16 cellular contexts compared by ENCODE assay signal in the genomic region with DNA sequence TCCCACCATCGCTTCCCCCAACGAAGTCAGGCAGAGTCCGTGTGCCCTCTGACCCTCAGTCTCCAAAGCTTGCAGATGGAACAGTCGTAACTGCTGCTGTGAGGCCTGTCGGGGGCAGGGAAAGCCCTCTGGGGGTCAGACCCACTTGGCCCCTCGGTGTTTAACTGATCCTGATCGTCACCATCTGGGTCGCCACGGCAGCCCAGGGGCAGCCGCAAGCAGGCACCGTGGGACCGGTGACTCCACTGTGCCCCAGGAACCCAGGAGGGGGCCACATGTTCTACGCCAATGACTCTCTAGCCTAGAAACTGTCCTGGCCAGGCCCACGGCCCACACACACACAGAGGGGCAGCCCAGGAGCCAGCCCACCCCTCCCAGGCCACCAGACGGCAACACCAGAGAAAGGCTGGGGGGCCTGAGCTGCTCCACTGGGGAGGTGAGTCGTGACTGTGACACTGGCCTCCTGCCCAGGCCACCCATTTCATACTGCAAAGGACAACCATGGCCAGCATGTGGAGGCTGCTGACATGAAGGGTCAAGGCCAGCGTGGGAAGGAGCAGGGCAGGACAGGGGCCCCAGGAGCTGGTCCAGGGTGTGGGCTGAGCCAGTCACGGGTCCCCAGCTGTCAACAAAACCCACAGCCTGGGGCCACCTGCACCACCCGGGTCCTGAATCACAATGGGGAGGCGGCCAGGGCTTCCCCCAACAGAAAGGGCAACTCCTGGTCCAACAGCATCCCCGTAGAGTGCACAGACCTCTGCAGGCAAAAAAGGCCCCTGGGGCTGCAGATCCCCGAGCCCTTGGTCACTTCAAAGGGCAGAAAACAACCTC. TPM values are rescaled to one million over a fixed set of nuclear protein-coding genes. Genes with fewer than 3 reads are reported as not detected.
DNase-seq lines count a peak whose midpoint lies in the region; ATAC-seq and TF ChIP-seq lines count a peak whose summit lies in the region.
"Had no signal": no experiment of that assay in that cellular context is flagged by ENCODE, and none has a peak within 500 bp of the region (broad histone marks: within the 10 kb centered on the region; RNA-seq: fewer than 3 reads in every experiment).

No MANE protein-coding gene starts in this region.

- no peak for ATAC-seq in activated CD4-positive, alpha-beta T cell treated with anti-CD3 and anti-CD28 coated beads for 36 hours
- ATAC-seq in activated B cell treated with CpG ODN at 0.5 μM for 24 hours (ENCODE audit: low read depth) (peak; percentile 30), memory B cell (ENCODE audit: low read depth) (peak; percentile 57)
- ATAC-seq: activated T-cell treated with anti-CD3 and anti-CD28 coated beads, Interleukin-2, amount 50 U/mL, for 4 hours had no signal

- CTCF ChIA-PET in activated CD4-positive, alpha-beta T cell treated with anti-CD3 and anti-CD28 coated beads, Interleukin-2, amount 10 ng/mL, durations not matched to agents 7 days and 5 days (lab: Charles Lee), result no interaction called here
- CTCF ChIA-PET in activated CD4-positive, alpha-beta T cell treated with anti-CD3 and anti-CD28 coated beads for 36 hours (lab: Charles Lee), result no interaction called here
- CTCF ChIA-PET in activated B cell treated with CpG ODN at 0.5 μM for 24 hours (lab: Charles Lee), result no interaction called here

- peak overlapping the region; percentile 31 for H3K27ac Mint-ChIP-seq in activated CD4-positive, alpha-beta T cell treated with anti-CD3 and anti-CD28 coated beads, Interleukin-2, amount 10 ng/mL, durations not matched to agents 7 days and 5 days
- no peak overlapping the region for H3K27ac Mint-ChIP-seq in activated CD4-positive, alpha-beta T cell treated with anti-CD3 and anti-CD28 coated beads for 36 hours
- H3K27ac Mint-ChIP-seq in activated B cell treated with CpG ODN at 0.5 μM for 24 hours, result peak overlapping the region; percentile 57
- peak overlapping the region; percentile 80 for H3K27ac Mint-ChIP-seq in memory B cell
- peak overlapping the region; percentile 75 for H3K27ac Mint-ChIP-seq in type B pancreatic cell

- POLR2A ChIA-PET in activated CD4-positive, alpha-beta T cell treated with anti-CD3 and anti-CD28 coated beads, Interleukin-2, amount 10 ng/mL, durations not matched to agents 7 days and 5 days (lab: Charles Lee), result no interaction called here
- POLR2A ChIA-PET in activated CD4-positive, alpha-beta T cell treated with anti-CD3 and anti-CD28 coated beads for 36 hours (lab: Charles Lee), result no interaction called here
- POLR2A ChIA-PET in activated B cell treated with CpG ODN at 0.5 μM for 24 hours (lab: Charles Lee), result interaction anchor here (1.3 to 1.7 kb wide), 2 partner anchors 10 to 14 kb away, joined by 3 to 6 read pairs; no protein-coding TSS in a partner anchor

- DNase-seq in activated CD4-positive, alpha-beta T cell treated with anti-CD3 and anti-CD28 coated beads, Interleukin-2, amount 10 ng/mL, durations not matched to agents 7 days and 5 days, result no peak
- no peak for DNase-seq in activated CD4-positive, alpha-beta T cell treated with anti-CD3 and anti-CD28 coated beads for 36 hours
- DNase-seq in activated B cell treated with CpG ODN at 0.5 μM for 24 hours (no peak), memory B cell (ENCODE audit: low spot score in 2 of 2) (no peak), type B pancreatic cell (ENCODE audit: extremely low spot score, unreplicated experiment) (no peak), cerebellum (ENCODE audit: low spot score) (no peak), DMS153 treated with DMSO at 0.1 percent for 48 hours (lab: John Stamatoyannopoulos, UW; ENCODE audit: unreplicated experiment) (no peak)
- no peak for DNase-seq in activated CD4-positive, CD25-positive, alpha-beta regulatory T cell (lab: John Stamatoyannopoulos, UW)
- DNase-seq: 8988T; activated CD4-positive, alpha-beta T cell treated with anti-CD3 and anti-CD28 coated beads, Interleukin-2, amount 50 U/mL, for 4 hours; activated T-cell treated with anti-CD3 and anti-CD28 coated beads, Interleukin-2, amount 50 U/mL, for 4 hours; CD4-positive, alpha-beta memory T cell; foreskin melanocyte; midbrain; SHP77 treated with DMSO at 0.1 percent for 48 hours; T1000 had no signal

- no peaks in the 10 kb centered on the region for H3K4me1 Mint-ChIP-seq in activated CD4-positive, alpha-beta T cell treated with anti-CD3 and anti-CD28 coated beads, Interleukin-2, amount 10 ng/mL, durations not matched to agents 7 days and 5 days
- no peaks in the 10 kb centered on the region for H3K4me1 Mint-ChIP-seq in activated CD4-positive, alpha-beta T cell treated with anti-CD3 and anti-CD28 coated beads for 36 hours
- peaks cover 91% of the 10 kb centered on the region for H3K4me1 Mint-ChIP-seq in activated B cell treated with CpG ODN at 0.5 μM for 24 hours
- H3K4me1 Mint-ChIP-seq in memory B cell, result peaks cover 69% of the 10 kb centered on the region
- peaks cover 37% of the 10 kb centered on the region for H3K4me1 Mint-ChIP-seq in type B pancreatic cell (ENCODE audit: unreplicated experiment)

- no peaks in the 10 kb centered on the region for H3K9me3 Mint-ChIP-seq in activated CD4-positive, alpha-beta T cell treated with anti-CD3 and anti-CD28 coated beads, Interleukin-2, amount 10 ng/mL, durations not matched to agents 7 days and 5 days
- no peaks in the 10 kb centered on the region for H3K9me3 Mint-ChIP-seq in activated CD4-positive, alpha-beta T cell treated with anti-CD3 and anti-CD28 coated beads for 36 hours (ENCODE audit: low read depth)
- no peaks in the 10 kb centered on the region for H3K9me3 Mint-ChIP-seq in activated B cell treated with CpG ODN at 0.5 μM for 24 hours
- H3K9me3 Mint-ChIP-seq in memory B cell, result no peaks in the 10 kb centered on the region
- no peaks in the 10 kb centered on the region for H3K9me3 Mint-ChIP-seq in type B pancreatic cell
- H3K9me3 Mint-ChIP-seq: activated T-cell treated with anti-CD3 and anti-CD28 coated beads, Interleukin-2, amount 50 U/mL, for 4 hours; CD4-positive, alpha-beta memory T cell had no signal

- no peaks in the 10 kb centered on the region for H3K36me3 Mint-ChIP-seq in activated CD4-positive, alpha-beta T cell treated with anti-CD3 and anti-CD28 coated beads, Interleukin-2, amount 10 ng/mL, durations not matched to agents 7 days and 5 days (ENCODE audit: low read depth)
- no peaks in the 10 kb centered on the region for H3K36me3 Mint-ChIP-seq in activated CD4-positive, alpha-beta T cell treated with anti-CD3 and anti-CD28 coated beads for 36 hours (ENCODE audit: low read depth)
- H3K36me3 Mint-ChIP-seq in activated B cell treated with CpG ODN at 0.5 μM for 24 hours (ENCODE audit: low read depth) (no peaks in the 10 kb centered on the region), memory B cell (no peaks in the 10 kb centered on the region), type B pancreatic cell (peaks cover 3% of the 10 kb centered on the region)
- H3K36me3 Mint-ChIP-seq: CD4-positive, alpha-beta memory T cell had no signal

- intact Hi-C loops in activated CD4-positive, alpha-beta T cell treated with anti-CD3 and anti-CD28 coated beads for 36 hours (cut with DNase I, micrococcal nuclease), result no loop called here
- intact Hi-C loops in activated B cell treated with CpG ODN at 0.5 μM for 24 hours (cut with micrococcal nuclease), result no loop called here

- TF ChIP-seq CTCF in activated B cell treated with CpG ODN at 0.5 μM for 24 hours (IDR thresholded peaks at IDR 0.05) (no peak), type B pancreatic cell (conservative IDR thresholded peaks at IDR 0.05) (no peak)

- H3K4me3 Mint-ChIP-seq in activated CD4-positive, alpha-beta T cell treated with anti-CD3 and anti-CD28 coated beads, Interleukin-2, amount 10 ng/mL, durations not matched to agents 7 days and 5 days, result no peak overlapping the region
- H3K4me3 Mint-ChIP-seq in activated CD4-positive, alpha-beta T cell treated with anti-CD3 and anti-CD28 coated beads for 36 hours, result no peak overlapping the region
- peak overlapping the region; percentile 24 for H3K4me3 Mint-ChIP-seq in activated B cell treated with CpG ODN at 0.5 μM for 24 hours
- peak overlapping the region; percentile 25 for H3K4me3 Mint-ChIP-seq in memory B cell
- no peak overlapping the region for H3K4me3 Mint-ChIP-seq in type B pancreatic cell
- H3K4me3 Mint-ChIP-seq: activated T-cell treated with anti-CD3 and anti-CD28 coated beads, Interleukin-2, amount 50 U/mL, for 4 hours; CD4-positive, alpha-beta memory T cell had no signal

- no peaks in the 10 kb centered on the region for H3K27me3 Mint-ChIP-seq in activated CD4-positive, alpha-beta T cell treated with anti-CD3 and anti-CD28 coated beads, Interleukin-2, amount 10 ng/mL, durations not matched to agents 7 days and 5 days
- no peaks in the 10 kb centered on the region for H3K27me3 Mint-ChIP-seq in activated CD4-positive, alpha-beta T cell treated with anti-CD3 and anti-CD28 coated beads for 36 hours
- no peaks in the 10 kb centered on the region for H3K27me3 Mint-ChIP-seq in activated B cell treated with CpG ODN at 0.5 μM for 24 hours
- H3K27me3 Mint-ChIP-seq in memory B cell, result no peaks in the 10 kb centered on the region
- H3K27me3 Mint-ChIP-seq in type B pancreatic cell, result no peaks in the 10 kb centered on the region
- H3K27me3 Mint-ChIP-seq: CD4-positive, alpha-beta memory T cell had no signal

RNA-seq across cellular contexts. Expression of a gene that starts 20.8 kb away (rescaled TPM):
- total RNA-seq in activated CD4-positive, alpha-beta T cell treated with anti-CD3 and anti-CD28 coated beads, Interleukin-2, amount 10 ng/mL, durations not matched to agents 7 days and 5 days, result 1 to 10 TPM; 6.2 TPM
- 1 to 10 TPM; 5.1 to 6.5 TPM for total RNA-seq in activated CD4-positive, alpha-beta T cell treated with anti-CD3 and anti-CD28 coated beads for 36 hours
- total RNA-seq in activated B cell treated with CpG ODN at 0.5 μM for 24 hours, result 92.9 and 99.6 TPM in 2 replicates
- 39.4 and 54.3 TPM in 2 replicates for total RNA-seq in type B pancreatic cell (ENCODE audit: low replicate concordance)
- 16.5 TPM for total RNA-seq in cerebellum

RNA-seq across cellular contexts. Expression of a gene that starts 53.9 kb away (rescaled TPM):
- 10 to 100 TPM; 11.1 to 12.9 TPM for total RNA-seq in activated CD4-positive, alpha-beta T cell treated with anti-CD3 and anti-CD28 coated beads, Interleukin-2, amount 10 ng/mL, durations not matched to agents 7 days and 5 days
- total RNA-seq in activated CD4-positive, alpha-beta T cell treated with anti-CD3 and anti-CD28 coated beads for 36 hours, result 10 to 100 TPM; 15.1 to 18.0 TPM
- 17.3 and 19.3 TPM in 2 replicates for total RNA-seq in activated B cell treated with CpG ODN at 0.5 μM for 24 hours
- total RNA-seq in type B pancreatic cell (ENCODE audit: low replicate concordance), result 17.0 and 24.0 TPM in 2 replicates
- total RNA-seq in cerebellum, result 20.0 TPM

Comparison
In these comparisons a context has a peak if more than half of its experiments do, and no peak if none do; other contexts are left out.
1. H3K4me3 Mint-ChIP-seq: peak in activated B cell treated with CpG ODN at 0.5 μM for 24 hours (single experiment) and memory B cell (single experiment); none in activated CD4-positive, alpha-beta T cell treated with anti-CD3 and anti-CD28 coated beads, Interleukin-2, amount 10 ng/mL, durations not matched to agents 7 days and 5 days (single experiment), activated CD4-positive, alpha-beta T cell treated with anti-CD3 and anti-CD28 coated beads for 36 hours (single experiment) and type B pancreatic cell (single experiment).